Comparison of ENCODE assay signal across 28 cellular contexts in genomic region chr9:123772374-123772773, GRCh38.
"Had no signal": no experiment of that assay in that cellular context is flagged by ENCODE, and none has a peak within 500 bp of the region (broad histone marks: within the 10 kb centered on the region; RNA-seq: fewer than 3 reads in every experiment).

No MANE protein-coding gene starts in this region.

- H3K4me3 Mint-ChIP-seq: activated CD4-positive, alpha-beta memory T cell treated with anti-CD3 and anti-CD28 coated beads, Interleukin-2, amount 10 ng/mL, durations not matched to agents 7 days and 5 days; activated CD4-positive, alpha-beta T cell treated with anti-CD3 and anti-CD28 coated beads, Interleukin-2, amount 10 ng/mL, durations not matched to agents 7 days and 5 days; activated T-cell treated with anti-CD3 and anti-CD28 coated beads, Interleukin-2, amount 50 U/mL, for 24 hours; effector memory CD8-positive, alpha-beta T cell; naive thymus-derived CD8-positive, alpha-beta T cell; neural crest cell; stimulated activated effector memory CD8-positive, alpha-beta T cell treated with anti-CD3 and anti-CD28 coated beads, Interleukin-12 subunit alpha, Interleukin-12 subunit beta, amount 100 ng/mL, for 72 hours; stimulated activated naive CD8-positive, alpha-beta T cell treated with anti-CD3 and anti-CD28 coated beads, Interleukin-15, Interleukin-2, amounts not matched to agents 100 ng/mL and 50 ng/mL, for 24 hours; type B pancreatic cell; WTC11 had no signal

- ATAC-seq: effector memory CD8-positive, alpha-beta T cell; left lung; lower lobe of right lung; naive thymus-derived CD8-positive, alpha-beta T cell; stimulated activated effector memory CD8-positive, alpha-beta T cell treated with anti-CD3 and anti-CD28 coated beads, Interleukin-12 subunit alpha, Interleukin-12 subunit beta, amount 100 ng/mL, for 72 hours; WTC11 had no signal

- FAIRE-seq: astrocyte, islet of Langerhans had no signal

- H3K4me3 ChIP-seq: left lung, lower lobe of right lung, right atrium auricular region, uterus had no signal

- DNase-seq: activated CD4-positive, alpha-beta memory T cell treated with anti-CD3 and anti-CD28 coated beads, Interleukin-2, amount 10 ng/mL, durations not matched to agents 7 days and 5 days; activated CD4-positive, alpha-beta T cell treated with anti-CD3 and anti-CD28 coated beads for 1 hour; activated CD4-positive, alpha-beta T cell treated with anti-CD3 and anti-CD28 coated beads, Interleukin-2, amount 10 ng/mL, durations not matched to agents 7 days and 5 days; activated CD8-positive, alpha-beta memory T cell treated with anti-CD3 and anti-CD28 coated beads, Interleukin-2, amount 50 U/mL, for 48 hours; activated gamma-delta T cell; activated naive CD4-positive, alpha-beta T cell treated with anti-CD3 and anti-CD28 coated beads, Interleukin-2, amount 50 U/mL, for 16 hours; activated T-cell treated with anti-CD3 and anti-CD28 coated beads, Interleukin-2, amount 50 U/mL, for 24 hours; amniotic stem cell; caudate nucleus; cortex of kidney; effector memory CD8-positive, alpha-beta T cell; foreskin melanocyte; left lung; lower lobe of right lung; mesenchymal stem cell; naive thymus-derived CD8-positive, alpha-beta T cell; occipital lobe; stimulated activated CD4-positive, alpha-beta T cell treated with anti-CD3 and anti-CD28 coated beads, Interleukin-4, amount 100 ng/mL, for 24 hours; substantia nigra; uterus had no signal

- H3K27me3 Mint-ChIP-seq: activated CD4-positive, alpha-beta memory T cell treated with anti-CD3 and anti-CD28 coated beads, Interleukin-2, amount 10 ng/mL, durations not matched to agents 7 days and 5 days; activated CD4-positive, alpha-beta T cell treated with anti-CD3 and anti-CD28 coated beads, Interleukin-2, amount 10 ng/mL, durations not matched to agents 7 days and 5 days; activated T-cell treated with anti-CD3 and anti-CD28 coated beads, Interleukin-2, amount 50 U/mL, for 24 hours; effector memory CD8-positive, alpha-beta T cell; naive thymus-derived CD8-positive, alpha-beta T cell; stimulated activated naive CD8-positive, alpha-beta T cell treated with anti-CD3 and anti-CD28 coated beads, Interleukin-15, Interleukin-2, amounts not matched to agents 100 ng/mL and 50 ng/mL, for 24 hours had no signal

- H3K9me3 Mint-ChIP-seq: activated CD4-positive, alpha-beta memory T cell treated with anti-CD3 and anti-CD28 coated beads, Interleukin-2, amount 10 ng/mL, durations not matched to agents 7 days and 5 days; activated CD4-positive, alpha-beta T cell treated with anti-CD3 and anti-CD28 coated beads, Interleukin-2, amount 10 ng/mL, durations not matched to agents 7 days and 5 days; activated T-cell treated with anti-CD3 and anti-CD28 coated beads, Interleukin-2, amount 50 U/mL, for 24 hours; effector memory CD8-positive, alpha-beta T cell; naive thymus-derived CD8-positive, alpha-beta T cell; neural crest cell; stimulated activated effector memory CD8-positive, alpha-beta T cell treated with anti-CD3 and anti-CD28 coated beads, Interleukin-12 subunit alpha, Interleukin-12 subunit beta, amount 100 ng/mL, for 72 hours; stimulated activated naive CD8-positive, alpha-beta T cell treated with anti-CD3 and anti-CD28 coated beads, Interleukin-15, Interleukin-2, amounts not matched to agents 100 ng/mL and 50 ng/mL, for 24 hours; type B pancreatic cell; WTC11 had no signal

- H3K27ac Mint-ChIP-seq: activated CD4-positive, alpha-beta memory T cell treated with anti-CD3 and anti-CD28 coated beads, Interleukin-2, amount 10 ng/mL, durations not matched to agents 7 days and 5 days; activated CD4-positive, alpha-beta T cell treated with anti-CD3 and anti-CD28 coated beads, Interleukin-2, amount 10 ng/mL, durations not matched to agents 7 days and 5 days; activated T-cell treated with anti-CD3 and anti-CD28 coated beads, Interleukin-2, amount 50 U/mL, for 24 hours; effector memory CD8-positive, alpha-beta T cell; naive thymus-derived CD8-positive, alpha-beta T cell; stimulated activated effector memory CD8-positive, alpha-beta T cell treated with anti-CD3 and anti-CD28 coated beads, Interleukin-12 subunit alpha, Interleukin-12 subunit beta, amount 100 ng/mL, for 72 hours; stimulated activated naive CD8-positive, alpha-beta T cell treated with anti-CD3 and anti-CD28 coated beads, Interleukin-15, Interleukin-2, amounts not matched to agents 100 ng/mL and 50 ng/mL, for 24 hours; type B pancreatic cell; WTC11 had no signal
